34 cellular contexts compared by ENCODE assay signal in genomic region chr5:158985492-158985891, GRCh38.
"Had no signal": no experiment of that assay in that cellular context is flagged by ENCODE, and none has a peak within 500 bp of the region (broad histone marks: within the 10 kb centered on the region; RNA-seq: fewer than 3 reads in every experiment).

No MANE protein-coding gene starts in this region.

- H3K36me3 Mint-ChIP-seq: activated CD8-positive, alpha-beta memory T cell treated with anti-CD3 and anti-CD28 coated beads, Interleukin-2, amount 10 ng/mL, durations not matched to agents 7 days and 5 days; activated naive CD4-positive, alpha-beta T cell treated with anti-CD3 and anti-CD28 coated beads, Interleukin-2, amount 50 U/mL, for 24 hours; T-cell had no signal

- H3K27ac Mint-ChIP-seq: activated CD4-positive, alpha-beta memory T cell treated with anti-CD3 and anti-CD28 coated beads, Interleukin-2, amount 10 ng/mL, durations not matched to agents 7 days and 5 days; activated CD8-positive, alpha-beta memory T cell treated with anti-CD3 and anti-CD28 coated beads, Interleukin-2, amount 10 ng/mL, durations not matched to agents 7 days and 5 days; activated naive CD4-positive, alpha-beta T cell treated with anti-CD3 and anti-CD28 coated beads, Interleukin-2, amount 50 U/mL, for 24 hours; activated naive CD8-positive, alpha-beta T cell treated with anti-CD3 and anti-CD28 coated beads, Interleukin-2, amount 10 ng/mL, durations not matched to agents 7 days and 5 days; T-cell; T-helper 17 cell had no signal

- H3K9me3 ChIP-seq: ascending aorta, MG63 had no signal

- H3K4me3 Mint-ChIP-seq: activated CD4-positive, alpha-beta memory T cell treated with anti-CD3 and anti-CD28 coated beads, Interleukin-2, amount 10 ng/mL, durations not matched to agents 7 days and 5 days; activated CD8-positive, alpha-beta memory T cell treated with anti-CD3 and anti-CD28 coated beads, Interleukin-2, amount 10 ng/mL, durations not matched to agents 7 days and 5 days; activated naive CD4-positive, alpha-beta T cell treated with anti-CD3 and anti-CD28 coated beads, Interleukin-2, amount 50 U/mL, for 24 hours; activated naive CD8-positive, alpha-beta T cell treated with anti-CD3 and anti-CD28 coated beads, Interleukin-2, amount 10 ng/mL, durations not matched to agents 7 days and 5 days; central memory CD8-positive, alpha-beta T cell; T-cell; T-helper 17 cell had no signal

- H3K4me2 ChIP-seq: PC-9 had no signal

- H3K4me3 ChIP-seq: ascending aorta, cardiac muscle cell, MG63, PC-9 had no signal

- H2AFZ ChIP-seq: PC-9 had no signal

- ATAC-seq: activated CD8-positive, alpha-beta memory T cell treated with anti-CD3 and anti-CD28 coated beads, Interleukin-2, amount 10 ng/mL, durations not matched to agents 7 days and 5 days; SK-N-SH treated with all-trans-retinoic acid at 6 μM for 48 hours; T-cell; T-helper 17 cell had no signal

- H3K9me3 Mint-ChIP-seq: activated CD4-positive, alpha-beta memory T cell treated with anti-CD3 and anti-CD28 coated beads, Interleukin-2, amount 10 ng/mL, durations not matched to agents 7 days and 5 days; activated naive CD4-positive, alpha-beta T cell treated with anti-CD3 and anti-CD28 coated beads, Interleukin-2, amount 50 U/mL, for 24 hours; activated naive CD8-positive, alpha-beta T cell treated with anti-CD3 and anti-CD28 coated beads, Interleukin-2, amount 10 ng/mL, durations not matched to agents 7 days and 5 days; central memory CD8-positive, alpha-beta T cell; T-cell had no signal

- H3K27me3 Mint-ChIP-seq: activated CD4-positive, alpha-beta memory T cell treated with anti-CD3 and anti-CD28 coated beads, Interleukin-2, amount 10 ng/mL, durations not matched to agents 7 days and 5 days had no signal

- H3K27ac ChIP-seq: cardiac muscle cell, PC-9, RWPE1, WERI-Rb-1 had no signal

- H3K27me3 ChIP-seq: ascending aorta, cardiac muscle cell, MG63 had no signal

- DNase-seq: activated CD4-positive, alpha-beta memory T cell treated with anti-CD3 and anti-CD28 coated beads, Interleukin-2, amount 10 ng/mL, durations not matched to agents 7 days and 5 days; activated CD4-positive, alpha-beta T cell treated with anti-CD3 and anti-CD28 coated beads for 1 hour; activated CD4-positive, alpha-beta T cell treated with anti-CD3 and anti-CD28 coated beads for 48 hours; activated CD4-positive, CD25-positive, alpha-beta regulatory T cell; activated CD8-positive, alpha-beta memory T cell treated with anti-CD3 and anti-CD28 coated beads for 24 hours; activated CD8-positive, alpha-beta memory T cell treated with anti-CD3 and anti-CD28 coated beads, Interleukin-2, amount 10 ng/mL, durations not matched to agents 7 days and 5 days; activated CD8-positive, alpha-beta memory T cell treated with anti-CD3 and anti-CD28 coated beads, Interleukin-2, amount 50 U/mL, for 48 hours; activated effector memory CD4-positive, alpha-beta T cell treated with Interleukin-2 at 50 U/mL for 16 hours; activated naive CD8-positive, alpha-beta T cell treated with anti-CD3 and anti-CD28 coated beads, Interleukin-2, amount 10 ng/mL, durations not matched to agents 7 days and 5 days; activated T-cell treated with anti-CD3 and anti-CD28 coated beads, Interleukin-2, amount 50 U/mL, for 48 hours; amygdala; Kasumi-1; MG63; MV-4-11; NCI-H1092; NCI-H1436 treated with DMSO at 0.1 percent for 48 hours; NCI-H1694 treated with DMSO at 0.1 percent for 48 hours; NCI-H2029; NCI-H345; NCI-H526; NCI-H748 treated with DMSO at 0.1 percent for 48 hours; NK-92 treated with Interleukin-12 subunit alpha and Interleukin-12 subunit beta, amount 100 ng/mL, for 24 hours; PC-9; SIG-M5; T-cell; T-helper 17 cell; T-helper 9 cell; WERI-Rb-1 had no signal

- H3K4me1 Mint-ChIP-seq: activated CD4-positive, alpha-beta memory T cell treated with anti-CD3 and anti-CD28 coated beads, Interleukin-2, amount 10 ng/mL, durations not matched to agents 7 days and 5 days; activated CD8-positive, alpha-beta memory T cell treated with anti-CD3 and anti-CD28 coated beads, Interleukin-2, amount 10 ng/mL, durations not matched to agents 7 days and 5 days; activated naive CD4-positive, alpha-beta T cell treated with anti-CD3 and anti-CD28 coated beads, Interleukin-2, amount 50 U/mL, for 24 hours; activated naive CD8-positive, alpha-beta T cell treated with anti-CD3 and anti-CD28 coated beads, Interleukin-2, amount 10 ng/mL, durations not matched to agents 7 days and 5 days; central memory CD8-positive, alpha-beta T cell; T-cell; T-helper 17 cell had no signal

- H3K36me3 ChIP-seq: ascending aorta, cardiac muscle cell, MG63, WERI-Rb-1 had no signal
